Comparison of ENCODE assay signal across 9 cellular contexts in genomic region chr3:64685331-64685799, GRCh38. TPM values are rescaled to one million over a fixed set of nuclear protein-coding genes. Genes with fewer than 3 reads are reported as not detected.
DNase-seq lines count a peak whose midpoint lies in the region; ATAC-seq and TF ChIP-seq lines count a peak whose summit lies in the region.
"Had no signal": no experiment of that assay in that cellular context is flagged by ENCODE, and none has a peak within 500 bp of the region (broad histone marks: within the 10 kb centered on the region; RNA-seq: fewer than 3 reads in every experiment).

No MANE protein-coding gene starts in this region.

- H3K4me3 Mint-ChIP-seq in glutamatergic neuron (ENCODE audit: unreplicated experiment) = peak overlapping the region; percentile 94
- no peak overlapping the region for H3K4me3 Mint-ChIP-seq in activated CD8-positive, alpha-beta memory T cell treated with anti-CD3 and anti-CD28 coated beads, Interleukin-2, amount 10 ng/mL, durations not matched to agents 7 days and 5 days

- no peak for TF ChIP-seq CTCF in AG04449 (IDR thresholded peaks at IDR 0.05; ENCODE audit: insufficient read depth, low read length, missing control alignments)
- no peak for TF ChIP-seq CTCF in glutamatergic neuron (IDR thresholded peaks at IDR 0.05; ENCODE audit: partially characterized antibody, unreplicated experiment)

- H3K4ac ChIP-seq in neuronal stem cell (ENCODE audit: low read length) = no peak overlapping the region

- no peak overlapping the region for H3K23ac ChIP-seq in neuronal stem cell (ENCODE audit: low read depth, low read length, poor library complexity)

- H2BK5ac ChIP-seq in neuronal stem cell (ENCODE audit: low read length) = peak overlapping the region; percentile 2

- H3K27me3 Mint-ChIP-seq in glutamatergic neuron (ENCODE audit: unreplicated experiment) = peaks cover 16% of the 10 kb centered on the region
- H3K27me3 Mint-ChIP-seq in activated CD8-positive, alpha-beta memory T cell treated with anti-CD3 and anti-CD28 coated beads, Interleukin-2, amount 10 ng/mL, durations not matched to agents 7 days and 5 days = peaks cover 55% of the 10 kb centered on the region

- no peak overlapping the region for H2BK15ac ChIP-seq in neuronal stem cell (ENCODE audit: low read length)

- H3K27ac ChIP-seq in SK-N-MC (no peak overlapping the region), neuronal stem cell (replicated peaks; ENCODE audit: low read length) (peak overlapping the region; percentile 17)

- peaks cover 3% of the 10 kb centered on the region for H3K9me3 Mint-ChIP-seq in glutamatergic neuron (ENCODE audit: unreplicated experiment)
- no peaks in the 10 kb centered on the region for H3K9me3 Mint-ChIP-seq in activated CD8-positive, alpha-beta memory T cell treated with anti-CD3 and anti-CD28 coated beads, Interleukin-2, amount 10 ng/mL, durations not matched to agents 7 days and 5 days (ENCODE audit: low read depth)

- POLR2A ChIA-PET in AG04449 (lab: Yijun Ruan, JAX) = no interaction called here

- peak overlapping the region; percentile 73 for H3K4me2 ChIP-seq in neuronal stem cell (ENCODE audit: insufficient read depth, low read length, poor library complexity, severe bottlenecking)

- no peak overlapping the region for H2BK120ac ChIP-seq in neuronal stem cell (ENCODE audit: low read depth, low read length)

- H4K8ac ChIP-seq in neuronal stem cell (ENCODE audit: low read depth, low read length) = no peak overlapping the region

- H3K36me3 Mint-ChIP-seq in glutamatergic neuron (ENCODE audit: unreplicated experiment) = no peaks in the 10 kb centered on the region
- H3K36me3 Mint-ChIP-seq in activated CD8-positive, alpha-beta memory T cell treated with anti-CD3 and anti-CD28 coated beads, Interleukin-2, amount 10 ng/mL, durations not matched to agents 7 days and 5 days = peaks cover 2% of the 10 kb centered on the region

- H3K36me3 ChIP-seq in SK-N-MC (ENCODE audit: insufficient read depth, low read length) (no peaks in the 10 kb centered on the region), neuronal stem cell (replicated peaks in 1 of 2; ENCODE audit: control insufficient read depth in 2 of 2, insufficient read depth in 2 of 2, low read length in 2 of 2) (peaks cover 8 to 9% of the 10 kb centered on the region in 2 donors)

- H3K27ac Mint-ChIP-seq in glutamatergic neuron (ENCODE audit: unreplicated experiment) = no peak overlapping the region
- H3K27ac Mint-ChIP-seq in activated CD8-positive, alpha-beta memory T cell treated with anti-CD3 and anti-CD28 coated beads, Interleukin-2, amount 10 ng/mL, durations not matched to agents 7 days and 5 days = no peak overlapping the region

- H4K91ac ChIP-seq in neuronal stem cell (ENCODE audit: low read depth, low read length, poor library complexity) = no peak overlapping the region

- H2BK12ac ChIP-seq in neuronal stem cell (ENCODE audit: low read length) = no peak overlapping the region

- no peaks in the 10 kb centered on the region for H3K79me1 ChIP-seq in neuronal stem cell (ENCODE audit: low read depth, low read length)

- H2AK5ac ChIP-seq in neuronal stem cell (ENCODE audit: low read depth, low read length) = peak overlapping the region; percentile 9

- no peak for ATAC-seq in GM18858 (IDR thresholded peaks at IDR 0.05; ENCODE audit: unreplicated experiment)
- ATAC-seq in activated CD8-positive, alpha-beta memory T cell treated with anti-CD3 and anti-CD28 coated beads, Interleukin-2, amount 10 ng/mL, durations not matched to agents 7 days and 5 days = no peak

- no CpG with 5 or more reads among the region's 32 CpGs for WGBS in neuronal stem cell (ENCODE audit: extremely low coverage in 2 of 2, insufficient read length in 2 of 2, insufficient replicate concordance in 1 of 2), 2 donors

- no peak overlapping the region for H3K9ac ChIP-seq in SK-N-MC (ENCODE audit: insufficient read length)
- H3K9ac ChIP-seq in neuronal stem cell (ENCODE audit: low read depth, low read length, poor library complexity) = peak overlapping the region; percentile 87

- DNase-seq in AG04449 (ENCODE audit: low read depth, low spot score) (no peak), SK-N-MC (ENCODE audit: low read depth, low spot score) (no peak), glutamatergic neuron (no peak), neuronal stem cell (ENCODE audit: low spot score) (no peak), NCI-H146 (lab: John Stamatoyannopoulos, UW) (no peak), cerebellum (ENCODE audit: low spot score) (no peak)
- no peak for DNase-seq in activated CD8-positive, alpha-beta memory T cell treated with anti-CD3 and anti-CD28 coated beads, Interleukin-2, amount 10 ng/mL, durations not matched to agents 7 days and 5 days

- H3K4me1 Mint-ChIP-seq in glutamatergic neuron (ENCODE audit: low read depth, unreplicated experiment) = peaks cover 11% of the 10 kb centered on the region
- peaks cover 3% of the 10 kb centered on the region for H3K4me1 Mint-ChIP-seq in activated CD8-positive, alpha-beta memory T cell treated with anti-CD3 and anti-CD28 coated beads, Interleukin-2, amount 10 ng/mL, durations not matched to agents 7 days and 5 days

- CTCF ChIA-PET in AG04449 (lab: Yijun Ruan, JAX) = no interaction called here
- CTCF ChIA-PET in activated CD8-positive, alpha-beta memory T cell treated with anti-CD3 and anti-CD28 coated beads, Interleukin-2, amount 10 ng/mL, durations not matched to agents 7 days and 5 days (lab: Charles Lee) = no interaction called here

- H3K4me1 ChIP-seq in neuronal stem cell (ENCODE audit: control insufficient read depth in 2 of 2, insufficient read depth in 1 of 2, low read depth in 1 of 2, low read length in 2 of 2) = peaks cover 3 to 11% of the 10 kb centered on the region in 2 donors

- peak overlapping the region; percentile 65 for H3K4me3 ChIP-seq in AG04449 (ENCODE audit: low read depth, low read length)
- H3K4me3 ChIP-seq in SK-N-MC = peak overlapping the region; percentile 75
- peak overlapping the region; percentile 70 to 88 for H3K4me3 ChIP-seq in neuronal stem cell (ENCODE audit: low read length in 2 of 2)

- H2AFZ ChIP-seq in neuronal stem cell (ENCODE audit: low read length) = peak overlapping the region; percentile 92

- peak overlapping the region; percentile 1 for H3K14ac ChIP-seq in neuronal stem cell (ENCODE audit: low read length)

- H3K9me3 ChIP-seq in SK-N-MC (ENCODE audit: low read depth, low read length) = no peaks in the 10 kb centered on the region
- H3K9me3 ChIP-seq in neuronal stem cell (replicated peaks in 1 of 2; ENCODE audit: control insufficient read depth in 2 of 2, insufficient read depth in 1 of 2, low read depth in 1 of 2, low read length in 2 of 2) = no peaks in the 10 kb centered on the region

- H3K18ac ChIP-seq in neuronal stem cell (ENCODE audit: low read length) = peak overlapping the region; percentile 22

- no peaks in the 10 kb centered on the region for H3K27me3 ChIP-seq in neuronal stem cell (ENCODE audit: control insufficient read depth in 3 of 3, insufficient read depth in 3 of 3, low read depth in 1 of 3, low read length in 3 of 3)

RNA-seq across cellular contexts. Expression of gene ADAMTS9, which starts 2.4 kb away (rescaled TPM):
- total RNA-seq in glutamatergic neuron (ENCODE audit: unreplicated experiment) (2.3 TPM), cerebellum (31.1 TPM)
- 18.4 TPM for polyA plus RNA-seq in neuronal stem cell (2013, experiment 1 of 2)
- 20.5 TPM for polyA plus RNA-seq in neuronal stem cell (2013, experiment 2 of 2)
- not detected for total RNA-seq in activated CD8-positive, alpha-beta memory T cell treated with anti-CD3 and anti-CD28 coated beads, Interleukin-2, amount 10 ng/mL, durations not matched to agents 7 days and 5 days
- total RNA-seq: T-helper 2 cell treated with Interferon-gamma antibody and Interleukin-4, amounts not matched to agents 100 ng/mL and 5 ng/mL, for 36 hours had no signal
